Comparison of ENCODE assay signal across 1 cellular context in the genomic region with DNA sequence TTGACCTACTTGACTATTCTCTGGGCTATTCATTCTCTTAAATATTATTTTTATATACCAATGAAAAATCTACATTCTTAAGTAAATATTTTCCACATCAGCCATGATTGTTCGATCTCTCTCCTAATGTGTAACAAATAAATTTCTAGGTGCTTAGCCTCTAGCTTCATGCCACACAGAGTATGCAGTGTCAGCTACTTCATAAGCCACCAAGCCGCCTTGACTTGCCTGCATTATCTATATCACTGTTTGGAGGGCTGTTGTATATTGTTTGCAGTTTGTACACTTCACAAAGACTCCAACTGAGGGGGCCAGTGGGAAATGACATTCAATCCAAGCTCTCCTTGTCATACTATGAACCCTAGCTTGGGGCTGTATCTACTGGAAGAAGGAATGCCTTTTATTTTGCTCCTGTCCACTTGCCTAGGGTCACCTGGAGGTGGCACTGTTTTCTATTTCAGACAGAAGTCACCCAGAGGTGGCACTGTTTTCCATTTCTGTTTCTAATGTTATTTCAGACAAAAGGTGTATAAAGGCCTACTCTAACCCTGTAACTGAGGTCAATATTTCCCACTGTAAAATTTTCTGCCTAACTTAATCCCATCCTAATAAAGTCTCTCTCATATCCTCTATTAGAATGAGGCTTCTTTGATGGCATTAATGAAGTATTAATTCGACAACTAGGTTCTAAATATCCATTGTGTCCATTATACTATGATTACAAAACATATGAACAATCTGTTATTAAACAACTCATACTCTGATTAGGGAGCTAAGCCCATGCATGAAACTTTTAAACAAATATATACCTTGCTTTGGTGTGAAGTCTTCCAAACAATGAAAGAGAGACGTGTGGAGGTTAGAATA.
TF ChIP-seq lines count a peak whose summit lies in the region.

No MANE protein-coding gene starts in this region.

TF ChIP-seq in A549, 52 proteins besides CTCF, POLR2A, EP300 and RAD21 (continued from another document):
- TF ChIP-seq, protein P1, sequence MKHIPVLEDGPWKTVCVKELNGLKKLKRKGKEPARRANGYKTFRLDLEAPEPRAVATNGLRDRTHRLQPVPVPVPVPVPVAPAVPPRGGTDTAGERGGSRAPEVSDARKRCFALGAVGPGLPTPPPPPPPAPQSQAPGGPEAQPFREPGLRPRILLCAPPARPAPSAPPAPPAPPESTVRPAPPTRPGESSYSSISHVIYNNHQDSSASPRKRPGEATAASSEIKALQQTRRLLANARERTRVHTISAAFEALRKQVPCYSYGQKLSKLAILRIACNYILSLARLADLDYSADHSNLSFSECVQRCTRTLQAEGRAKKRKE (CRISPR knock-in tag; IDR thresholded peaks at IDR 0.05; ENCODE audit: low read depth): no peak
- no peak for TF ChIP-seq HDAC2 (IDR thresholded peaks at IDR 0.05)
- peak; percentile 41 for TF ChIP-seq MAFK (IDR thresholded peaks at IDR 0.05; ENCODE audit: partially characterized antibody)
- TF ChIP-seq, protein P2, sequence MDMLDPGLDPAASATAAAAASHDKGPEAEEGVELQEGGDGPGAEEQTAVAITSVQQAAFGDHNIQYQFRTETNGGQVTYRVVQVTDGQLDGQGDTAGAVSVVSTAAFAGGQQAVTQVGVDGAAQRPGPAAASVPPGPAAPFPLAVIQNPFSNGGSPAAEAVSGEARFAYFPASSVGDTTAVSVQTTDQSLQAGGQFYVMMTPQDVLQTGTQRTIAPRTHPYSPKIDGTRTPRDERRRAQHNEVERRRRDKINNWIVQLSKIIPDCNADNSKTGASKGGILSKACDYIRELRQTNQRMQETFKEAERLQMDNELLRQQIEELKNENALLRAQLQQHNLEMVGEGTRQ (IDR thresholded peaks at IDR 0.05): no peak
- no peak for TF ChIP-seq ESRRA (IDR thresholded peaks at IDR 0.05; ENCODE audit: borderline replicate concordance, low read length)
- TF ChIP-seq, protein P3, sequence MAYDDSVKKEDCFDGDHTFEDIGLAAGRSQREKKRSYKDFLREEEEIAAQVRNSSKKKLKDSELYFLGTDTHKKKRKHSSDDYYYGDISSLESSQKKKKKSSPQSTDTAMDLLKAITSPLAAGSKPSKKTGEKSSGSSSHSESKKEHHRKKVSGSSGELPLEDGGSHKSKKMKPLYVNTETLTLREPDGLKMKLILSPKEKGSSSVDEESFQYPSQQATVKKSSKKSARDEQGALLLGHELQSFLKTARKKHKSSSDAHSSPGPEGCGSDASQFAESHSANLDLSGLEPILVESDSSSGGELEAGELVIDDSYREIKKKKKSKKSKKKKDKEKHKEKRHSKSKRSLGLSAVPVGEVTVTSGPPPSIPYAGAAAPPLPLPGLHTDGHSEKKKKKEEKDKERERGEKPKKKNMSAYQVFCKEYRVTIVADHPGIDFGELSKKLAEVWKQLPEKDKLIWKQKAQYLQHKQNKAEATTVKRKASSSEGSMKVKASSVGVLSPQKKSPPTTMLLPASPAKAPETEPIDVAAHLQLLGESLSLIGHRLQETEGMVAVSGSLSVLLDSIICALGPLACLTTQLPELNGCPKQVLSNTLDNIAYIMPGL (CRISPR knock-in tag; IDR thresholded peaks at IDR 0.05; ENCODE audit: borderline replicate concordance): no peak
- no peak for TF ChIP-seq PHF8 (IDR thresholded peaks at IDR 0.05; ENCODE audit: borderline replicate concordance, low read depth)
- TF ChIP-seq NR3C1 (IDR thresholded peaks at IDR 0.05): no peak
